8 cellular contexts compared by ENCODE assay signal in the genomic region with DNA sequence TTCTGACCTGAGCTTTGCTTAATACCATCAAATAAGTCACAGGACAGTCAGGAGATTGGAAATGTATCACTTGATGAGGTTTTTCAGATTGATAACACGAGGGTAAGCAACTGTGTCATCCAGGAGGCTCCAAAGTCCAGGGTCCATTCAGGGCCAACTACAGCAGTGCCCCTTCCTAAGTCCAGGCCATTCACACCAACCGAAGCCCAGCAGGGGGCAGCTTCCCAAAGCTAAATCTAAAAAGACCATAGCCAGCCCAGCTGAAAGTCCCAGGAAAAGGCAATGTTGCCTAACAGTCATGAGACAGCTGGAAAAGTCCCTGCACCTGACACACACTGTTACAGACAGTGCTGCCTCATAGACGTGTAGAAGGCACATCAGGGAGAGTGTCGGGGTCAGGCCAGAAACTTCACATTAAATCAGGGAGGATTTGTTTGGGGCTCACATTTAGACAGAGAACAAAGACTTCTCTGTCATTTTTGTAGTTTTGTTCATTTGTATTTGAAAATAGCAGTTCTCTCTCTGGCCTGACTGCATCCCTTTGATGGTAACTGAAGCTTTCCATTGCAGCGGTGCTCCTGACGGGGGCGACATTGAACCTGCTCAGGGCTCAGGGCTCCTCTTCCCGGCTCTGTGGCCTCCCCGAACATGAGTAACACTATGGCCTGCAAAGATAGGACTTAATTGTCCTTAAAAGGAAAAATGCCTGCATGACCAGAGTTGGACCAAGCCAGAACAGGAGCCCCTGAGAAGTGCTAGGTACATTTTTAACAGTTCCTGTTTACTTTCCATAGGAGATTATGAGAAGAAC.
DNase-seq lines count a peak whose midpoint lies in the region; ATAC-seq and TF ChIP-seq lines count a peak whose summit lies in the region.

No MANE protein-coding gene starts in this region.

- H3K27ac ChIP-seq in adrenal gland (peak overlapping the region in 2 of 5 donors; percentile 48 to 73), right atrium auricular region (no peak overlapping the region)

- 25 to 35% (median 29%) methylated on average over 9 of the region's 9 CpGs for whole genome bisulfite sequencing in adrenal gland, 4 donors

- H3K9me3 ChIP-seq in adrenal gland (replicated peaks in 1 of 3) (no peaks in the 10 kb centered on the region), right atrium auricular region (no peaks in the 10 kb centered on the region)

- TF ChIP-seq CTCF in adrenal gland (IDR thresholded peaks at IDR 0.05) = peak; percentile 50 to 81 (median 72)
- peak; percentile 34 to 73 for TF ChIP-seq CTCF in right atrium auricular region (IDR thresholded peaks at IDR 0.05)
- peak; percentile 92 for TF ChIP-seq CTCF in retinal pigment epithelial cell (conservative IDR thresholded peaks at IDR 0.05; ENCODE audit: low read depth, low read length)

- DNase-seq in AML-193 (lab: John Stamatoyannopoulos, UW) = peak; percentile 56 to 60
- peak; percentile 6 for DNase-seq in NOMO-1 treated with dmso at 0.1 percent for 144 hours (lab: John Stamatoyannopoulos, UW; ENCODE audit: unreplicated experiment)
- DNase-seq in adrenal gland = peak; percentile 74 to 92 (median 88)
- DNase-seq in right atrium auricular region (ENCODE audit: low spot score) = peak; percentile 76
- peak; percentile 92 for DNase-seq in retinal pigment epithelial cell (ENCODE audit: low read depth)
- no peak for DNase-seq in NCI-H345 (lab: John Stamatoyannopoulos, UW)

- intact Hi-C loops in adrenal gland (cut with DNase I) = loop anchor here (5.0 to 10.0 kb wide), 3 partner anchors 200 to 620 kb away; a partner anchor contains a TSS

- H3K4me1 ChIP-seq in adrenal gland (replicated peaks in 1 of 2) (peaks cover 6 to 28% of the 10 kb centered on the region in 2 donors), right atrium auricular region (peaks cover 0 to 11% of the 10 kb centered on the region in 2 donors)

- no peak overlapping the region for H3K4me3 ChIP-seq in adrenal gland
- H3K4me3 ChIP-seq in right atrium auricular region = no peak overlapping the region
- H3K4me3 ChIP-seq in retinal pigment epithelial cell (ENCODE audit: low read length) = no peak overlapping the region

- no peaks in the 10 kb centered on the region for H3K36me3 ChIP-seq in adrenal gland (replicated peaks in 1 of 2)
- H3K36me3 ChIP-seq in right atrium auricular region = no peaks in the 10 kb centered on the region

- H3K27me3 ChIP-seq in adrenal gland (no peaks in the 10 kb centered on the region), right atrium auricular region (no peaks in the 10 kb centered on the region)

- ATAC-seq in GM18867 (IDR thresholded peaks at IDR 0.05; ENCODE audit: unreplicated experiment) = peak; percentile 81
- ATAC-seq in HG03108 (IDR thresholded peaks at IDR 0.05; ENCODE audit: unreplicated experiment) = peak; percentile 76

- no peak for TF ChIP-seq POLR2A in adrenal gland (IDR thresholded peaks at IDR 0.05)
